ENCODE assay signal across 34 cellular contexts in the genomic region with DNA sequence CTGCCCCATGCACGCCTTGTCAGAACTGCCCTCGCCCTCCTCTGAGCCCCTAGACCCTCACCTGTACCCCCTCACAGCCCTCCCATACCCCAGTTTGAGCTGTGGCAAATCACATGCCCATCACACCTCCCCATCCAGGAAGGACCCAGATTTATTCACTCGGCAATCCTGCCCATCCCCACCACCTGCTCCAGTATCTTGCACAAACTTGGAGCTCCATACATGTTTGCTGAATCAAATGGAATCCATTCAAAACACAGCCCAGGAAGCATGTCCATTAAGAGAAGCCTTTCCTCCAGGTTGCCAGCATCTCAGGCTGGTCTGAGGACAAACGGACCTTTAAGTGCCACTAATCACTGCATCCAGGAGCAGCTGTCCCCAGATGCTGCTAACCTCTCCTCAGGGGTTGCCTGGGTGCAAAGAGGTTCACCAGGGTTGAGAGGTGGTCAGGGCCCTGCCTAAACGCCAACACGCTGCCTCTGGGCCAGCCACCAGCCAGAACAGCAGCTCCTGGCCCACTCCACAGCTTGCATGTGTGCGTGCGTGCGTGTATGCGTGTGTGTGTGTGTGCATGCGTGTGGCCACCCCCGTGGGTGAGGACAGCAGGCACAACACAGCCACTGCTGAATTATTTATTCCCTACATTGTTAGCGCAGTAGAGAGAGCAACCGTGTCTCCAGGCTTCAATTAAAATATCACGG. TPM values are rescaled to one million over a fixed set of nuclear protein-coding genes. Genes with fewer than 3 reads are reported as not detected.
"Had no signal": no experiment of that assay in that cellular context is flagged by ENCODE, and none has a peak within 500 bp of the region (broad histone marks: within the 10 kb centered on the region; RNA-seq: fewer than 3 reads in every experiment).

No MANE protein-coding gene starts in this region.

- H3K4me1 ChIP-seq: breast epithelium had no signal

- H3K9me3 ChIP-seq: breast epithelium, MG63 had no signal

- FAIRE-seq: RCC 7860 had no signal

- H3K4me3 ChIP-seq: breast epithelium, MG63 had no signal

- DNase-seq: activated CD4-positive, alpha-beta T cell treated with anti-CD3 and anti-CD28 coated beads for 1 hour; activated CD4-positive, CD25-positive, alpha-beta regulatory T cell; activated effector memory CD4-positive, alpha-beta T cell treated with anti-CD3 and anti-CD28 coated beads, Interleukin-2, amount 50 U/mL, for 16 hours; activated naive CD4-positive, alpha-beta T cell treated with anti-CD3 and anti-CD28 coated beads, Interleukin-2, amount 50 U/mL, for 16 hours; activated naive CD8-positive, alpha-beta T cell treated with anti-CD3 and anti-CD28 coated beads for 36 hours; amniotic stem cell; aorta; MG63; NCI-H1048; NCI-H1105 treated with DMSO at 0.1 percent for 48 hours; NCI-H1436; NCI-H1694; NCI-H1930; NCI-H2081 treated with DMSO at 0.1 percent for 48 hours; NCI-H226; NCI-H446 treated with DMSO at 0.1 percent for 48 hours; NCI-H524 treated with DMSO at 0.1 percent for 48 hours; NCI-H748 treated with DMSO at 0.1 percent for 48 hours; NK-92 treated with Interleukin-12 subunit alpha and Interleukin-12 subunit beta, amount 100 ng/mL, for 24 hours; SIG-M5; WERI-Rb-1 had no signal

- ATAC-seq: activated CD8-positive, alpha-beta T cell treated with anti-CD3 and anti-CD28 coated beads for 36 hours; activated T-cell treated with anti-CD3 and anti-CD28 coated beads, Interleukin-2, amount 50 U/mL, for 72 hours; activated T-helper 17 cell treated with anti-CD3 and anti-CD28 coated beads, Interleukin-2, amount 50 U/mL, for 72 hours; PC-3; Right ventricle myocardium inferior; SK-N-SH treated with all-trans-retinoic acid at 6 μM for 48 hours; T-cell; T-helper 17 cell had no signal

- H3K27ac ChIP-seq: breast epithelium, RWPE1, WERI-Rb-1 had no signal

- H3K36me3 ChIP-seq: breast epithelium, MG63 had no signal

- H3K27me3 ChIP-seq: MG63 had no signal

RNA-seq across cellular contexts. Expression of gene GRM4, which starts 31.0 kb away (rescaled TPM):
- total RNA-seq: activated T-helper 17 cell treated with anti-CD3 and anti-CD28 coated beads, Interleukin-2, amount 50 U/mL, for 72 hours; aorta; breast epithelium; cardiac septum; PC-3; Right ventricle myocardium inferior; SK-MEL-5; T-helper 17 cell had no signal
- polyA plus RNA-seq: aorta had no signal
